24 cellular contexts compared by ENCODE assay signal in the genomic region with DNA sequence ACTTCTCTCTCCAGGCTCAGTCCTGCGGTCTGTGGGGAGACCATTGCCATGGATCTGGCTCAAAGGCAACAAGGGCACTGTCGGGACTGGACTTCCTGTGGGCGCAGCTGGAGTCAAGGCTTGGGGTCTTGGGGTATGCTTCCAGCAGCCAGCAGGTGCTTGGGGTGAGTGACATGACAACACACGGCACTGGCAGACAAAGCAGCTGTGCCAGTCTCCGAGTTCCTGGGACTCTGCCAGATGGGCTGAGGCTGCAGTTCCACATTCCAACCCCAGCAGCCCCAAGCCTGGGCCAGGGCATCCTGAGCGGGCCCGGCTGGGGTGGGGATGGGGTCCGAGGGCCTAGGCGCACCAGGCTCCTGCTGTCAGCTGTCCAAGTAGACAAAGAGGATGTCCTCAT. TPM values are rescaled to one million over a fixed set of nuclear protein-coding genes. Genes with fewer than 3 reads are reported as not detected.
DNase-seq lines count a peak whose midpoint lies in the region; ATAC-seq and TF ChIP-seq lines count a peak whose summit lies in the region.
"Had no signal": no experiment of that assay in that cellular context is flagged by ENCODE, and none has a peak within 500 bp of the region (broad histone marks: within the 10 kb centered on the region; RNA-seq: fewer than 3 reads in every experiment).

No MANE protein-coding gene starts in this region.

- H3K36me3 ChIP-seq in BLaER1 (peaks cover 92% of the 10 kb centered on the region), body of pancreas (replicated peaks in 1 of 2; ENCODE audit: insufficient read depth in 1 of 2, low read depth in 2 of 2) (peaks cover 0 to 38% of the 10 kb centered on the region in 2 donors), gastrocnemius medialis (peaks cover 0 to 51% of the 10 kb centered on the region in 2 donors)

- peaks cover 22% of the 10 kb centered on the region for H3K4me1 ChIP-seq in BLaER1
- peaks cover 41% of the 10 kb centered on the region for H3K4me1 ChIP-seq in body of pancreas
- peaks cover 52 to 66% of the 10 kb centered on the region in 2 donors for H3K4me1 ChIP-seq in gastrocnemius medialis

- H3K4me3 ChIP-seq in BLaER1 (no peak overlapping the region), body of pancreas (no peak overlapping the region), gastrocnemius medialis (no peak overlapping the region)
- H3K4me3 ChIP-seq: GM23248, sigmoid colon had no signal

- H3K9me3 Mint-ChIP-seq in HFFc6: no peaks in the 10 kb centered on the region
- H3K9me3 Mint-ChIP-seq: CD8-positive, alpha-beta memory T cell; memory B cell; T-helper 1 cell treated with Interleukin-12 subunit alpha and Interleukin-12 subunit beta and Interleukin-4 antibody, amounts not matched to agents 30 μg/mL and 1 μg/mL, for 36 hours; type B pancreatic cell had no signal

- peak overlapping the region; percentile 39; the same call in 1 of the 2 replicates for H3K27ac ChIP-seq in BLaER1
- H3K27ac ChIP-seq in body of pancreas: peak overlapping the region in 3 of 4 donors; percentile 11 to 48 (median 24)
- peak overlapping the region; percentile 86 to 90 (median 89) for H3K27ac ChIP-seq in gastrocnemius medialis
- H3K27ac ChIP-seq: GM23248, sigmoid colon had no signal

- peaks cover 15% of the 10 kb centered on the region for H3K4me1 Mint-ChIP-seq in HFFc6 (ENCODE audit: low read depth)
- H3K4me1 Mint-ChIP-seq: CD8-positive, alpha-beta memory T cell had no signal

- H3K9ac ChIP-seq in BLaER1: no peak overlapping the region
- H3K9ac ChIP-seq: GM23248 had no signal

- ATAC-seq in body of pancreas: peak; percentile 70
- peak; percentile 46 for ATAC-seq in left lobe of liver
- peak; percentile 42 to 57 for ATAC-seq in gastrocnemius medialis
- ATAC-seq in GM21786 (IDR thresholded peaks at IDR 0.05; ENCODE audit: unreplicated experiment): no peak
- ATAC-seq in GM18502 (IDR thresholded peaks at IDR 0.05; ENCODE audit: poor library complexity, unreplicated experiment): no peak
- ATAC-seq in HG03095 (IDR thresholded peaks at IDR 0.05; ENCODE audit: unreplicated experiment): no peak
- ATAC-seq: activated CD4-positive, CD25-positive, alpha-beta regulatory T cell treated with anti-CD3 and anti-CD28 coated beads, Interleukin-2, amount 50 U/mL, for 24 hours had no signal

- H3K27ac Mint-ChIP-seq in HFFc6: no peak overlapping the region
- H3K27ac Mint-ChIP-seq: T-helper 1 cell treated with Interleukin-12 subunit alpha and Interleukin-12 subunit beta and Interleukin-4 antibody, amounts not matched to agents 30 μg/mL and 1 μg/mL, for 36 hours; type B pancreatic cell had no signal

- H4K20me1 ChIP-seq in BLaER1: peaks cover 44% of the 10 kb centered on the region

- H3K9me3 ChIP-seq in BLaER1: no peaks in the 10 kb centered on the region
- no peaks in the 10 kb centered on the region for H3K9me3 ChIP-seq in body of pancreas
- no peaks in the 10 kb centered on the region for H3K9me3 ChIP-seq in gastrocnemius medialis
- H3K9me3 ChIP-seq: sigmoid colon had no signal

- peak in 4 of 7 experiments; percentile 33 to 42 (median 38) for TF ChIP-seq CTCF in body of pancreas (IDR thresholded peaks at IDR 0.05)
- TF ChIP-seq CTCF in gastrocnemius medialis (IDR thresholded peaks at IDR 0.05 in 4 of 5, conservative IDR thresholded peaks at IDR 0.05 in 1 of 5): peak in 4 of 5 experiments; percentile 27 to 58 (median 33)
- no peak for TF ChIP-seq CTCF in HFFc6 (IDR thresholded peaks at IDR 0.05)

- intact Hi-C loops in body of pancreas (cut with DNase I): no loop called here
- intact Hi-C loops in gastrocnemius medialis (cut with DNase I; ENCODE audit: low total_unique reads): no loop called here

- peak; percentile 63 to 83 (median 72) for DNase-seq in body of pancreas
- peak; percentile 88 for DNase-seq in left lobe of liver (ENCODE audit: low spot score)
- peak; percentile 49 to 80 for DNase-seq in gastrocnemius medialis
- DNase-seq in HFFc6: no peak
- DNase-seq: amniotic stem cell; CD8-positive, alpha-beta memory T cell; EL; foreskin melanocyte; GM23248; Karpas-422; NCI-H1417 treated with DMSO at 0.1 percent for 48 hours; NCI-H345; RPMI8226; sigmoid colon; stimulated activated CD4-positive, alpha-beta T cell treated with anti-CD3 and anti-CD28 coated beads, Interleukin-4, amount 100 ng/mL, for 24 hours; stimulated activated CD8-positive, alpha-beta memory T cell treated with anti-CD3 and anti-CD28 coated beads, Interleukin-4, amount 100 ng/mL, for 48 hours had no signal

- in situ Hi-C loops in gastrocnemius medialis (cut with MboI; ENCODE audit: low sequenced_read_pairs in 4 of 4): no loop called here

- no peak for TF ChIP-seq POLR2A in body of pancreas (IDR thresholded peaks at IDR 0.05)
- TF ChIP-seq POLR2A in gastrocnemius medialis (IDR thresholded peaks at IDR 0.05): no peak

- H3K36me3 Mint-ChIP-seq in HFFc6 (ENCODE audit: low read depth): peaks cover 25% of the 10 kb centered on the region

- no peaks in the 10 kb centered on the region; the same call in 1 of the 2 replicates for H3K27me3 Mint-ChIP-seq in HFFc6 (ENCODE audit: insufficient read depth)
- H3K27me3 Mint-ChIP-seq: CD8-positive, alpha-beta memory T cell; memory B cell; type B pancreatic cell had no signal

- 17 to 38% methylated on average over 2 to 8 of the region's 9 CpGs for WGBS in body of pancreas, 2 donors

- H3K4me3 Mint-ChIP-seq in HFFc6: no peak overlapping the region
- H3K4me3 Mint-ChIP-seq: CD8-positive, alpha-beta memory T cell; T-helper 1 cell treated with Interleukin-12 subunit alpha and Interleukin-12 subunit beta and Interleukin-4 antibody, amounts not matched to agents 30 μg/mL and 1 μg/mL, for 36 hours; type B pancreatic cell had no signal

- H3K4me2 ChIP-seq in BLaER1: no peak overlapping the region

- no peaks in the 10 kb centered on the region for H3K27me3 ChIP-seq in BLaER1
- no peaks in the 10 kb centered on the region for H3K27me3 ChIP-seq in body of pancreas
- no peaks in the 10 kb centered on the region for H3K27me3 ChIP-seq in gastrocnemius medialis
- H3K27me3 ChIP-seq: sigmoid colon had no signal

RNA-seq across cellular contexts. Expression of a gene that starts 12.3 kb away (rescaled TPM):
- total RNA-seq in body of pancreas: 10 to 100 TPM; 44.4 to 58.7 TPM
- total RNA-seq in left lobe of liver: 192 TPM
- 100 to 1,000 TPM; 215 to 315 (median 238) TPM for total RNA-seq in gastrocnemius medialis
- 10 to 100 TPM; 82.4 to 99.5 (median 89.0) TPM for total RNA-seq in HFFc6 (2021; fragmentation: NEBNext Ultra II Directional; extraction: Animal tissue kit (Norgen Biotek cat#: 25700))

RNA-seq across cellular contexts. Expression of a gene that starts 13.2 kb away (rescaled TPM):
- total RNA-seq in body of pancreas: 10 to 100 TPM; 30.4 to 65.6 TPM
- total RNA-seq in left lobe of liver: 37.7 TPM
- total RNA-seq in gastrocnemius medialis: 100 to 1,000 TPM; 119 to 166 (median 145) TPM
- 100 to 1,000 TPM in 5 of 6 experiments, 10 to 100 TPM in 1; 98.9 to 108 (median 104) TPM for total RNA-seq in HFFc6 (2021; fragmentation: NEBNext Ultra II Directional; extraction: Animal tissue kit (Norgen Biotek cat#: 25700))

RNA-seq across cellular contexts. Expression of a gene that starts 47.5 kb away (rescaled TPM):
- total RNA-seq in body of pancreas (under 1 TPM in 1 of 2 donors, not detected in 1; 0.52 TPM), left lobe of liver (184 TPM), gastrocnemius medialis (under 1 TPM; 0.20 to 0.25 (median 0.22) TPM)
- under 1 TPM in 4 of 6 experiments, not detected in 2; 0.07 to 0.14 (median 0.12) TPM for total RNA-seq in HFFc6 (2021; fragmentation: NEBNext Ultra II Directional; extraction: Animal tissue kit (Norgen Biotek cat#: 25700))
- total RNA-seq: CD8-positive, alpha-beta memory T cell; GM23248 had no signal

RNA-seq across cellular contexts. Expression of a gene that starts 50.2 kb away (rescaled TPM):
- total RNA-seq in body of pancreas (10 to 100 TPM; 20.8 to 33.9 TPM), left lobe of liver (37.7 TPM), gastrocnemius medialis (1 to 10 TPM; 1.9 to 3.4 (median 2.8) TPM)
- total RNA-seq in HFFc6 (2021; fragmentation: NEBNext Ultra II Directional; extraction: Animal tissue kit (Norgen Biotek cat#: 25700)): 1 to 10 TPM in 3 of 6 experiments, under 1 TPM in 3; 0.87 to 1.6 (median 1.0) TPM

Comparison
In these comparisons a context has a peak if more than half of its experiments do, and no peak if none do; other contexts are left out.
1. H3K27ac ChIP-seq: peak in every context shown above with its lines; median percentile 89 in gastrocnemius medialis; 39 in BLaER1; 24 in body of pancreas.
2. ATAC-seq: peak in body of pancreas (single experiment), left lobe of liver (single experiment) and gastrocnemius medialis (2 of 2); none in GM21786 (single experiment), GM18502 (single experiment) and HG03095 (single experiment).
3. RNA of a gene that starts 47.5 kb away (total RNA-seq): 184 TPM in left lobe of liver (single experiment); 0.52 TPM in body of pancreas, 0.20 to 0.25 TPM in gastrocnemius medialis and 0.07 to 0.14 TPM in HFFc6; every median in the first group is over 100 times any median in the second.